8 cellular contexts compared by ENCODE assay signal in genomic region chr7:121438017-121438955, GRCh38. TPM values are rescaled to one million over a fixed set of nuclear protein-coding genes. Genes with fewer than 3 reads are reported as not detected.
DNase-seq lines count a peak whose midpoint lies in the region; ATAC-seq, FAIRE-seq and TF ChIP-seq lines count a peak whose summit lies in the region.
"Not testable (repeated sequence)": the region's sequence is repeated elsewhere in the genome, so short reads cannot be mapped to it uniquely, and the experiment has no call there.

No MANE protein-coding gene starts in this region.

- TF ChIP-seq CTCF in GM12878 (IDR thresholded peaks at IDR 0.05 in 2 of 3, conservative IDR thresholded peaks at IDR 0.05 in 1 of 3; ENCODE audit: control insufficient read depth in 2 of 3, extremely low read depth in 1 of 3, insufficient read depth in 1 of 3, low read depth in 3 of 3, low read length in 3 of 3), result not testable (repeated sequence)
- TF ChIP-seq CTCF in right atrium auricular region (IDR thresholded peaks at IDR 0.05), result peak in 1 of 2 donors; percentile 33

- intact Hi-C loops in GM12878 (cut with micrococcal nuclease; ENCODE audit: unreplicated experiment), result loop anchor here (2.0 kb wide), 2 partner anchors 41 to 65 kb away; partner anchors contain the start of gene FAM3C

- FAIRE-seq in GM12878 (lab: Jason Lieb, UNC), result not testable (repeated sequence)

- H3K36me3 ChIP-seq in GM12878 (ENCODE audit: control insufficient read depth in 2 of 2, insufficient read depth in 2 of 2, low read length in 1 of 2); right atrium auricular region: not testable (repeated sequence)

- peak overlapping the region; percentile 56 for H3K4me2 ChIP-seq in GM12878 (ENCODE audit: control insufficient read depth, insufficient read depth)

- in situ Hi-C loops in GM12878 (cut with MboI), result not testable (repeated sequence)

- peak; percentile 57 for DNase-seq in GM03348 (ENCODE audit: low spot score)
- peak; percentile 84 for DNase-seq in NCI-H2227 (lab: John Stamatoyannopoulos, UW; ENCODE audit: unreplicated experiment)
- peak; percentile 21 for DNase-seq in GM12878 (ENCODE audit: low read depth, low spot score)
- peak; percentile 83 for DNase-seq in right atrium auricular region (ENCODE audit: low spot score)
- peak; percentile 11 for DNase-seq in pons (ENCODE audit: low spot score)
- DNase-seq in stimulated activated naive CD4-positive, alpha-beta T cell treated with Interleukin-2 at 50 U/mL for 16 hours (lab: John Stamatoyannopoulos, UW), result peak; percentile 52

- WGBS in GM12878 (ENCODE audit: insufficient coverage, insufficient replicate concordance, low lambda C conversion rate, missing lambda C conversion rate), result 2% methylated on average over 12 of the region's 12 CpGs

- not testable (repeated sequence) for H3K9ac ChIP-seq in GM12878 (ENCODE audit: control insufficient read depth, insufficient read depth, low read length)

- not testable (repeated sequence) for TF ChIP-seq EP300 in GM12878 (IDR thresholded peaks at IDR 0.05; ENCODE audit: borderline replicate concordance in 1 of 2, control insufficient read depth in 1 of 2, low read depth in 2 of 2, low read length in 2 of 2)

- H3K4me1 ChIP-seq in GM12878 (ENCODE audit: control insufficient read depth, insufficient read depth, low read length) (peaks cover 17% of the 10 kb centered on the region), right atrium auricular region (peaks cover 0 to 12% of the 10 kb centered on the region in 2 donors)

- peak overlapping the region; percentile 16 for H2AFZ ChIP-seq in GM12878 (ENCODE audit: control insufficient read depth, low read depth, low read length)

- TF ChIP-seq POLR2A in GM12878 (IDR thresholded peaks at IDR 0.05; ENCODE audit: low read depth, low read length), result not testable (repeated sequence)

- H3K79me2 ChIP-seq in GM12878 (ENCODE audit: control insufficient read depth, insufficient read depth, low read length), result not testable (repeated sequence)

- SMC1A ChIA-PET in GM12878 (lab: Charles Lee; ENCODE audit: uncharacterized antibody, unreplicated experiment), result interaction anchor here (0.7 to 3.9 kb wide), 21 partner anchors 10 to 109 kb away, joined by 3 to 28 read pairs (median 4); partner anchors contain the start of gene FAM3C

- H3K4me3 ChIP-seq in GM12878 (peak overlapping the region; percentile 35; the same call in 1 of the 2 replicates), right atrium auricular region (peak overlapping the region in 1 of 2 donors; percentile 33)

- CTCF ChIA-PET in GM12878 (lab: Yijun Ruan, JAX), result interaction anchor here (0.6 to 2.9 kb wide), 12 partner anchors 13 to 109 kb away, joined by 3 to 13 read pairs (median 3); partner anchors contain the start of gene FAM3C

- not testable (repeated sequence) for BruUV-seq in GM12878 (replicated peaks; lab: Mats Ljungman, UMichigan)

- not testable (repeated sequence) for H4K20me1 ChIP-seq in GM12878 (ENCODE audit: control insufficient read depth, insufficient read depth)

- H3K9me3 ChIP-seq in GM12878 (replicated peaks; ENCODE audit: control insufficient read depth, insufficient read depth, low read length); right atrium auricular region: not testable (repeated sequence)

- not testable (repeated sequence) for H3K27me3 ChIP-seq in GM12878 (replicated peaks in 1 of 2; ENCODE audit: control insufficient read depth in 2 of 2, insufficient read depth in 2 of 2, low read length in 1 of 2); right atrium auricular region

- H3K27ac ChIP-seq in GM12878 (ENCODE audit: control insufficient read depth, insufficient read depth), result not testable (repeated sequence)
- H3K27ac ChIP-seq in right atrium auricular region, result peak overlapping the region; percentile 1 to 58

- peak; percentile 52 for ATAC-seq in HG02759 (IDR thresholded peaks at IDR 0.05; ENCODE audit: unreplicated experiment)
- ATAC-seq in activated CD4-positive, CD25-positive, alpha-beta regulatory T cell treated with anti-CD3 and anti-CD28 coated beads, Interleukin-2, amount 50 U/mL, for 24 hours, result peak; percentile 86 to 87
- ATAC-seq in GM12878, result peak; percentile 69

- TF ChIP-seq RAD21 in GM12878 (IDR thresholded peaks at IDR 0.05; ENCODE audit: insufficient read depth, low read depth, low read length), result not testable (repeated sequence)

- RAD21 ChIA-PET in GM12878 (lab: Charles Lee; ENCODE audit: unreplicated experiment), result interaction anchor here (0.6 to 2.8 kb wide), 10 partner anchors 13 to 499 kb away, joined by 3 to 22 read pairs (median 5); partner anchors contain the start of gene FAM3C

- POLR2A ChIA-PET in GM12878 (lab: Charles Lee), result interaction anchor here (0.6 to 1.5 kb wide), 7 partner anchors 12 to 93 kb away, joined by 3 to 7 read pairs (median 3); no protein-coding TSS in a partner anchor

TF ChIP-seq in GM12878, 131 proteins besides CTCF, POLR2A, EP300 and RAD21:
- TF ChIP-seq NBN (IDR thresholded peaks at IDR 0.05) (0 out of 2 replicates have a peak, but pooled peaks have one; percentile 43), IKZF2 (IDR thresholded peaks at IDR 0.05) (peak; percentile 57 to 69; a peak in 2 of 4 replicates), GATAD2B (conservative IDR thresholded peaks at IDR 0.05; ENCODE audit: low read depth) (peak; percentile 58), SPI1 (IDR thresholded peaks at IDR 0.05; ENCODE audit: borderline replicate concordance, insufficient read depth, low read depth, low read length) (peak; percentile 52; the same call in 1 of the 2 replicates), YY1 (IDR thresholded peaks at IDR 0.05; ENCODE audit: low read depth, low read length) (peak; percentile 40; the same call in 1 of the 2 replicates), CHD2 (IDR thresholded peaks at IDR 0.05; ENCODE audit: borderline replicate concordance, low read depth, low read length) (0 out of 2 replicates have a peak, but pooled peaks have one; percentile 36), CBX5 (IDR thresholded peaks at IDR 0.05; ENCODE audit: low read depth) (0 out of 2 replicates have a peak, but pooled peaks have one; percentile 40), HDGF (IDR thresholded peaks at IDR 0.05) (0 out of 2 replicates have a peak, but pooled peaks have one; percentile 59), MEF2B (IDR thresholded peaks at IDR 0.05; ENCODE audit: partially characterized antibody, poor library complexity, severe bottlenecking) (peak; percentile 13), ATF7 (IDR thresholded peaks at IDR 0.05; ENCODE audit: low read depth) (peak; percentile 15; the same call in 1 of the 2 replicates), NR2F1 (conservative IDR thresholded peaks at IDR 0.05) (peak; percentile 77), IKZF1 (conservative IDR thresholded peaks at IDR 0.05) (peak; percentile 61; the same call in 1 of the 2 replicates), MLLT1 (IDR thresholded peaks at IDR 0.05) (0 out of 2 replicates have a peak, but pooled peaks have one; percentile 14), DPF2 (IDR thresholded peaks at IDR 0.05) (peak; percentile 33; the same call in 1 of the 2 replicates), RUNX3 (IDR thresholded peaks at IDR 0.05; ENCODE audit: low read length) (peak; percentile 30; the same call in 1 of the 2 replicates), TCF12 (IDR thresholded peaks at IDR 0.05; ENCODE audit: low read depth, low read length) (0 out of 2 replicates have a peak, but pooled peaks have one; percentile 7)

RNA-seq across cellular contexts. Expression of gene FAM3C, which starts 42.2 kb away (rescaled TPM):
- 225 and 231 TPM in 2 replicates for total RNA-seq in GM12878 (2013; cell fraction: nucleolus; rRNA removed)
- total RNA-seq in GM12878 (2014; rRNA removed), result 23.6 and 28.8 TPM in 2 replicates
- 22.8 and 23.5 TPM in 2 replicates for total RNA-seq in GM12878 (2014; rRNA removed; fragmentation: Illumina TruSeq; extraction: Trizol)
- total RNA-seq in GM12878 (2021), result 25.0 and 25.7 TPM in 2 replicates
- polyA plus RNA-seq in GM12878 (2011; ENCODE audit: low read depth), result 25.9 TPM
- 110 and 179 TPM in 2 replicates for polyA plus RNA-seq in GM12878 (2011; rRNA removed)
- 24.1 and 27.6 TPM in 2 replicates for polyA plus RNA-seq in GM12878 (2011; cell fraction: cytosol; rRNA removed)
- 72.4 and 86.3 TPM in 2 replicates for polyA plus RNA-seq in GM12878 (2011; cell fraction: nucleus; rRNA removed)
- 40.1 and 44.7 TPM in 2 replicates for polyA plus RNA-seq in GM12878 (2012)
- polyA plus RNA-seq in GM12878 (2014; fragmentation: Illumina TruSeq; extraction: Trizol), result 34.6 and 50.6 TPM in 2 replicates
- polyA plus RNA-seq in GM12878 (2014; fragmentation: Nextera tagmentation; extraction: Ambion mirVana), result 10 to 100 TPM; 11.0 to 13.6 TPM
- 26.0 and 30.6 TPM in 2 replicates for polyA plus RNA-seq in GM12878 (2014; rRNA removed)
- polyA plus RNA-seq in GM12878 (2016; fragmentation: Nextera tagmentation; extraction: Ambion mirVana), result 10 to 100 TPM; 33.4 to 38.0 TPM
- 30.8 and 44.3 TPM in 2 replicates for polyA minus RNA-seq in GM12878 (2011; rRNA and poly(A)+ RNA removed)
- 14.0 and 20.4 TPM in 2 replicates for polyA minus RNA-seq in GM12878 (2011; cell fraction: cytosol; rRNA and poly(A)+ RNA removed)
- polyA minus RNA-seq in GM12878 (2011; cell fraction: nucleus; rRNA and poly(A)+ RNA removed), result 104 and 136 TPM in 2 replicates
- 10 to 100 TPM; 45.9 to 69.8 TPM for total RNA-seq in right atrium auricular region

Comparison
In these comparisons a context has a peak if more than half of its experiments do, and no peak if none do; other contexts are left out.
1. DNase-seq: peak in every context shown above with its lines; median percentile 84 in NCI-H2227; 83 in right atrium auricular region; 57 in GM03348; 52 in stimulated activated naive CD4-positive, alpha-beta T cell treated with Interleukin-2 at 50 U/mL for 16 hours; 21 in GM12878; 11 in pons.